Comparison of ENCODE assay signal across 11 cellular contexts in the genomic region with DNA sequence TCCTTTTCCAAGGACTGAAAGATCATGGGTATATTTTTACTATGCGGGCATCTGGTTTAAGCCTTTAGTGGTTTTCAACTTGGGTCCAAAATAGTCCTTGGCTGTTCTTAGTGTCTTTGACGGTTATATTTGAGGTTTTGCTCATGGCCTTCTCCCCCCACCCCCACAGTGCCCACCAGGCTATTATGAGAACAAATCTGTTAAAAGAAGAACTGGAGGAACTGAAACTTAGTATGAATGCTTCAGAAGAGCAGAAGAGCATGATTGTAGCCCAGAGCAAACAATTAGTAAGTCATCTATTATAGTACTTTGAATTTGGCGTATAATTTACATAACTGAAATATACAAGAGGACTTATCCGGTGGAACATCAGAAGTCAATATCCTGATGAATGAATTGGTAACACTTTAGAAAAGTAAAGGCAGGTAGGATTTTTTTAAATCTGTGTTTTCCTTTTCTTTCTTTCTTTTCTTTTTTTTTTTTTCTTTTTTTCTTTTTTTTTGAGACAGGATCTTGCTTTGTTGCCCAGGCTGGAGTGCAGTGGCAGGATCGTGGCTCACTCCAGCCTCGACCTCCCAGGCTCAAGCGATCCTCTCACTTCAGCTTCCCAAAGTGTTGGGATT.
DNase-seq lines count a peak whose midpoint lies in the region; ATAC-seq lines count a peak whose summit lies in the region.
"Had no signal": no experiment of that assay in that cellular context is flagged by ENCODE, and none has a peak within 500 bp of the region (broad histone marks: within the 10 kb centered on the region; RNA-seq: fewer than 3 reads in every experiment).

No MANE protein-coding gene starts in this region.

- ATAC-seq in activated T-cell treated with anti-CD3 and anti-CD28 coated beads, Interleukin-2, amount 50 U/mL, for 72 hours (replicated peaks in 1 of 2), result no peak
- ATAC-seq in HG02763 (IDR thresholded peaks at IDR 0.05; ENCODE audit: unreplicated experiment), result peak; percentile 90
- ATAC-seq in HG03565 (IDR thresholded peaks at IDR 0.05; ENCODE audit: unreplicated experiment), result peak; percentile 91
- ATAC-seq in stimulated activated naive B cell treated with anti-CD40 and anti-IgM and Interleukin-4, amounts not matched to agents 10 μg/mL and 1 μg/mL and 100 μg/mL, for 72 hours (replicated peaks), result peak; percentile 95
- ATAC-seq: left lobe of liver had no signal

- no peaks in the 10 kb centered on the region for H3K36me3 Mint-ChIP-seq in activated T-cell treated with anti-CD3 and anti-CD28 coated beads, Interleukin-2, amount 50 U/mL, for 72 hours (ENCODE audit: insufficient read depth in 2 of 2)
- H3K36me3 Mint-ChIP-seq in stimulated activated naive B cell treated with anti-CD40 and anti-IgM and Interleukin-4, amounts not matched to agents 10 μg/mL and 1 μg/mL and 100 μg/mL, for 72 hours, result peaks cover 8 to 27% of the 10 kb centered on the region in 2 donors

- H3K27ac Mint-ChIP-seq in activated T-cell treated with anti-CD3 and anti-CD28 coated beads, Interleukin-2, amount 50 U/mL, for 72 hours, result peak overlapping the region; percentile 79
- peak overlapping the region; percentile 92 for H3K27ac Mint-ChIP-seq in stimulated activated naive B cell treated with anti-CD40 and anti-IgM and Interleukin-4, amounts not matched to agents 10 μg/mL and 1 μg/mL and 100 μg/mL, for 72 hours

- peaks cover 15% of the 10 kb centered on the region for H3K27me3 Mint-ChIP-seq in activated T-cell treated with anti-CD3 and anti-CD28 coated beads, Interleukin-2, amount 50 U/mL, for 72 hours (ENCODE audit: low read depth)
- no peaks in the 10 kb centered on the region for H3K27me3 Mint-ChIP-seq in stimulated activated naive B cell treated with anti-CD40 and anti-IgM and Interleukin-4, amounts not matched to agents 10 μg/mL and 1 μg/mL and 100 μg/mL, for 72 hours

- H3K4me3 Mint-ChIP-seq in activated T-cell treated with anti-CD3 and anti-CD28 coated beads, Interleukin-2, amount 50 U/mL, for 72 hours, result no peak overlapping the region
- peak overlapping the region; percentile 56 to 62 for H3K4me3 Mint-ChIP-seq in stimulated activated naive B cell treated with anti-CD40 and anti-IgM and Interleukin-4, amounts not matched to agents 10 μg/mL and 1 μg/mL and 100 μg/mL, for 72 hours

- no peaks in the 10 kb centered on the region for H3K9me3 Mint-ChIP-seq in activated T-cell treated with anti-CD3 and anti-CD28 coated beads, Interleukin-2, amount 50 U/mL, for 72 hours
- no peaks in the 10 kb centered on the region for H3K9me3 Mint-ChIP-seq in stimulated activated naive B cell treated with anti-CD40 and anti-IgM and Interleukin-4, amounts not matched to agents 10 μg/mL and 1 μg/mL and 100 μg/mL, for 72 hours

- DNase-seq in activated T-cell treated with anti-CD3 and anti-CD28 coated beads, Interleukin-2, amount 50 U/mL, for 72 hours, result no peak
- no peak for DNase-seq in activated T-cell treated with anti-CD3 and anti-CD28 coated beads for 4 hours
- DNase-seq in stimulated activated naive B cell treated with anti-CD40 and anti-IgM and Interleukin-4, amounts not matched to agents 10 μg/mL and 1 μg/mL and 100 μg/mL, for 72 hours, result peak; percentile 46
- no peak for DNase-seq in stimulated activated CD4-positive, alpha-beta T cell treated with anti-CD3 and anti-CD28 coated beads, Interleukin-12 subunit alpha, Interleukin-12 subunit beta, amount 100 ng/mL, for 4 hours
- no peak for DNase-seq in NCI-H69 (lab: John Stamatoyannopoulos, UW)
- DNase-seq in GDM1 (lab: John Stamatoyannopoulos, UW), result no peak
- DNase-seq: activated CD4-positive, alpha-beta T cell treated with anti-CD3 and anti-CD28 coated beads, Interleukin-2, amount 50 U/mL, for 4 hours; retina had no signal

- no peaks in the 10 kb centered on the region for H3K4me1 Mint-ChIP-seq in activated T-cell treated with anti-CD3 and anti-CD28 coated beads, Interleukin-2, amount 50 U/mL, for 72 hours (ENCODE audit: low read depth)
- peaks cover 35 to 75% of the 10 kb centered on the region in 2 donors for H3K4me1 Mint-ChIP-seq in stimulated activated naive B cell treated with anti-CD40 and anti-IgM and Interleukin-4, amounts not matched to agents 10 μg/mL and 1 μg/mL and 100 μg/mL, for 72 hours

Comparison
In these comparisons a context has a peak if more than half of its experiments do, and no peak if none do; other contexts are left out.
1. ATAC-seq: peak in HG02763 (single experiment), HG03565 (single experiment) and stimulated activated naive B cell treated with anti-CD40 and anti-IgM and Interleukin-4, amounts not matched to agents 10 μg/mL and 1 μg/mL and 100 μg/mL, for 72 hours (2 of 2); none in activated T-cell treated with anti-CD3 and anti-CD28 coated beads, Interleukin-2, amount 50 U/mL, for 72 hours (0 of 2).
2. H3K4me3 Mint-ChIP-seq: peak in stimulated activated naive B cell treated with anti-CD40 and anti-IgM and Interleukin-4, amounts not matched to agents 10 μg/mL and 1 μg/mL and 100 μg/mL, for 72 hours (2 of 2); none in activated T-cell treated with anti-CD3 and anti-CD28 coated beads, Interleukin-2, amount 50 U/mL, for 72 hours (0 of 2).